In the genomic region with DNA sequence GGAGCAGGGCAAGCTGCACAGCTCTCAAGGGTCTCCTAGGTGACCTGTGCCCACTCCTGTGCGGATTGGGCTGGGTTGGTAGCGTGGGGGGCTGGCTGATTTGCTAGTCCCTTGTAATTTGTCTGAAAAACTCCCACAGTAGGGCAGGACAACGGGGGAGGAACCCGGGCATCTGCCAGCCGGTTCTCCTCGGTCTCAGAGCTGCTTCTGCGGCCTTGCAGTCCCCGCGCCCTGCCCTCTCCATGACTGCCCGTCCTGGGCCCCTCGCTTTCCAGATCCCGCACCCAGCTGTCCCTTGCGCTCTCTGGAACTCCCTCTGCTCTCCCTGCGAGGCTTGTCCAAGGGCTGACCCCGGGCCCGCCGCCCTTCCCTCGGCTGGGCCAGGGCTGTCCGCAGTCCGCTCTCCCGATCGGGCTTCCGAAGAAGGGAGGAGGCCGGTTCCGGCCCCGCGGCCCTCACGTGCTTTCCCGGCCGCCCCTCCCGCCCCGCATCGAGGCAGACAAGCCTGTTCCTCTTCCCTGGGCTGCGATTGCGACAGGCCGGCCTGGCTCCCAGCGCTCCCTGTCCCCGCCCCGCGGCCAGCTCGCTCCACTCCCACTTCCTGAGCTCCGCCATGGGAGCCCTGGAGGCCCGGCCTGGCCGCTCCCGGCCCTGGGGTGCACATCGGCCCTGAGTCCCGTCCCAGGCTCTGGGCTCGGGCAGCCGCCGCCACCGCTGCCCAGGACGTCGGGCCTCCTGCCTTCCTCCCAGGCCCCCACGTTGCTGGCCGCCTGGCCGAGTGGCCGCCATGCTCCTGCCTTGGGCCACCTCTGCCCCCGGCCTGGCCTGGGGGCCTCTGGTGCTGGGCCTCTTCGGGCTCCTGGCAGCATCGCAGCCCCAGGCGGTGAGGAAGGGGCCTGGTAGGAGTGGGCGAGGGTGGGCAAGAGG, we compare ENCODE assay signal across 8 cellular contexts. TPM values are rescaled to one million over a fixed set of nuclear protein-coding genes. Genes with fewer than 3 reads are reported as not detected.
DNase-seq lines count a peak whose midpoint lies in the region; ATAC-seq and TF ChIP-seq lines count a peak whose summit lies in the region.

A gene (plus strand): TSS at position 591 of the 927 bp plus-strand sequence. CDS start 197 bp downstream, at position 788.

- no peak for TF ChIP-seq CTCF in RWPE2 (IDR thresholded peaks at IDR 0.05; ENCODE audit: poor library complexity, severe bottlenecking)

- peak within 1 kb of the TSS; percentile 91 for H3K27ac ChIP-seq in RWPE2 (ENCODE audit: poor library complexity, severe bottlenecking)

- DNase-seq in activated naive CD4-positive, alpha-beta T cell treated with anti-CD3 and anti-CD28 coated beads, Interleukin-2, amount 10 ng/mL, durations not matched to agents 7 days and 5 days: peak; percentile 35
- DNase-seq in activated naive CD4-positive, alpha-beta T cell (lab: John Stamatoyannopoulos, UW): no peak
- DNase-seq in RWPE2 (ENCODE audit: low spot score) (peak; percentile 97), dermis blood vessel endothelial cell (peak; percentile 92), left lobe of liver (ENCODE audit: low spot score) (peak; percentile 98), NCI-H2171 treated with DMSO at 0.1 percent for 48 hours (lab: John Stamatoyannopoulos, UW) (no peak)

- peaks cover 40% of the 10 kb centered on the region for H3K36me3 ChIP-seq in RWPE2 (ENCODE audit: low read depth)

- no peak within 1 kb of the TSS for H3K27ac Mint-ChIP-seq in activated naive CD4-positive, alpha-beta T cell treated with anti-CD3 and anti-CD28 coated beads, Interleukin-2, amount 10 ng/mL, durations not matched to agents 7 days and 5 days
- peak within 1 kb of the TSS; percentile 30 for H3K27ac Mint-ChIP-seq in stimulated activated memory B cell treated with anti-CD40 and anti-IgM and Interleukin-4, amounts not matched to agents 10 μg/mL and 1 μg/mL and 100 μg/mL, for 72 hours

- H3K4me3 ChIP-seq in RWPE2 (ENCODE audit: severe bottlenecking): peak within 1 kb of the TSS; percentile 65

- peaks cover 89% of the 10 kb centered on the region for H3K27me3 Mint-ChIP-seq in activated naive CD4-positive, alpha-beta T cell treated with anti-CD3 and anti-CD28 coated beads, Interleukin-2, amount 10 ng/mL, durations not matched to agents 7 days and 5 days
- peaks cover 83% of the 10 kb centered on the region for H3K27me3 Mint-ChIP-seq in stimulated activated memory B cell treated with anti-CD40 and anti-IgM and Interleukin-4, amounts not matched to agents 10 μg/mL and 1 μg/mL and 100 μg/mL, for 72 hours

- H3K4me1 Mint-ChIP-seq in activated naive CD4-positive, alpha-beta T cell treated with anti-CD3 and anti-CD28 coated beads, Interleukin-2, amount 10 ng/mL, durations not matched to agents 7 days and 5 days: peaks cover 4% of the 10 kb centered on the region
- peaks cover 6% of the 10 kb centered on the region for H3K4me1 Mint-ChIP-seq in stimulated activated memory B cell treated with anti-CD40 and anti-IgM and Interleukin-4, amounts not matched to agents 10 μg/mL and 1 μg/mL and 100 μg/mL, for 72 hours

- ATAC-seq in RWPE2 (ENCODE audit: low read depth): peak; percentile 93
- ATAC-seq in left lobe of liver: peak; percentile 91
- peak; percentile 25 for ATAC-seq in stimulated activated memory B cell treated with anti-CD40 and anti-IgM and Interleukin-4, amounts not matched to agents 10 μg/mL and 1 μg/mL and 100 μg/mL, for 72 hours
- no peak for ATAC-seq in GM19324 (IDR thresholded peaks at IDR 0.05; ENCODE audit: low FRiP score, unreplicated experiment)

- no peaks in the 10 kb centered on the region for H3K9me3 Mint-ChIP-seq in activated naive CD4-positive, alpha-beta T cell treated with anti-CD3 and anti-CD28 coated beads, Interleukin-2, amount 10 ng/mL, durations not matched to agents 7 days and 5 days
- H3K9me3 Mint-ChIP-seq in stimulated activated memory B cell treated with anti-CD40 and anti-IgM and Interleukin-4, amounts not matched to agents 10 μg/mL and 1 μg/mL and 100 μg/mL, for 72 hours: no peaks in the 10 kb centered on the region

- H3K9me3 ChIP-seq in RWPE2 (ENCODE audit: severe bottlenecking): no peaks in the 10 kb centered on the region

- CTCF ChIA-PET in activated naive CD4-positive, alpha-beta T cell treated with anti-CD3 and anti-CD28 coated beads, Interleukin-2, amount 10 ng/mL, durations not matched to agents 7 days and 5 days (lab: Charles Lee): no interaction called here

- no peak within 1 kb of the TSS for H3K4me3 Mint-ChIP-seq in activated naive CD4-positive, alpha-beta T cell treated with anti-CD3 and anti-CD28 coated beads, Interleukin-2, amount 10 ng/mL, durations not matched to agents 7 days and 5 days
- peak within 1 kb of the TSS; percentile 23 for H3K4me3 Mint-ChIP-seq in stimulated activated memory B cell treated with anti-CD40 and anti-IgM and Interleukin-4, amounts not matched to agents 10 μg/mL and 1 μg/mL and 100 μg/mL, for 72 hours

- H3K4me1 ChIP-seq in RWPE2 (ENCODE audit: insufficient read depth, poor library complexity, severe bottlenecking): peaks cover 18% of the 10 kb centered on the region

- H3K36me3 Mint-ChIP-seq in activated naive CD4-positive, alpha-beta T cell treated with anti-CD3 and anti-CD28 coated beads, Interleukin-2, amount 10 ng/mL, durations not matched to agents 7 days and 5 days: no peaks in the 10 kb centered on the region
- no peaks in the 10 kb centered on the region for H3K36me3 Mint-ChIP-seq in stimulated activated memory B cell treated with anti-CD40 and anti-IgM and Interleukin-4, amounts not matched to agents 10 μg/mL and 1 μg/mL and 100 μg/mL, for 72 hours

- H3K27me3 ChIP-seq in RWPE2 (ENCODE audit: insufficient read depth, poor library complexity, severe bottlenecking): no peaks in the 10 kb centered on the region

RNA-seq across cellular contexts. Expression of the gene that starts here (rescaled TPM):
- total RNA-seq in dermis blood vessel endothelial cell (46.4 and 74.0 TPM in 2 replicates), left lobe of liver (106 TPM)

Comparison
In these comparisons a context has a peak if more than half of its experiments do, and no peak if none do; other contexts are left out.
1. DNase-seq: peak in activated naive CD4-positive, alpha-beta T cell treated with anti-CD3 and anti-CD28 coated beads, Interleukin-2, amount 10 ng/mL, durations not matched to agents 7 days and 5 days (single experiment), RWPE2 (single experiment), dermis blood vessel endothelial cell (single experiment) and left lobe of liver (single experiment); none in activated naive CD4-positive, alpha-beta T cell (0 of 4) and NCI-H2171 treated with DMSO at 0.1 percent for 48 hours (single experiment).